Comparison of ENCODE assay signal across 2 cellular contexts in the genomic region with DNA sequence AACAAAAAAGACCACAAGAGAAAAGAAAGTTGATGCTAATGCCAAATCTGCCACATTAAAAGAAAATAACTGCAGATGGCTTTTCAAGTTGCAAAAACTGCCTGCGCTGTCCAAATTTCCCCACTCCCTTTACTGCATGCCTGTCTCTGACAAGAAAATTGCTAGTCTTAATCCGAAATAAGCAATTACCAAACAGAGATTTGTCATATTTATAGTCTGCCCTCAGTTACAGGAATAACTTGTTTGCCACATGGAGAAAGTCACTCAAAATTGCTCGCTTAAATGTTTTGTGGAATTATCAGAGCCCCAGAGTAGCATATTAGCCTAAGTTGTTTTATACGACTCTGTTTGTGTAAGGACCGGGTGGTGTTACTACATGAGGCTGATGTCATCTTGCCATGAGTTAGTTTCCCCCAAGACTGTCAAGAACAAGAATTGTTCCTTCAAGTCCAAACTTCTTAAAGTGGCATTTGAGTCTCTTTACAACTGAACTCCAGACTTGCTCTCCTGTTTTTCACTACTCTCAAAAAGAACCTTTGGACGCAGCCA.
TF ChIP-seq lines count a peak whose summit lies in the region.

No MANE protein-coding gene starts in this region.

TF ChIP-seq in HEK293T, 16 proteins besides CTCF, POLR2A, EP300 and RAD21:
- TF ChIP-seq SUZ12 (IDR thresholded peaks at IDR 0.05) (no peak), L3MBTL2 (conservative IDR thresholded peaks at IDR 0.05) (no peak), LEF1 (IDR thresholded peaks at IDR 0.05; ENCODE audit: borderline replicate concordance) (no peak)
- TF ChIP-seq, protein P1, sequence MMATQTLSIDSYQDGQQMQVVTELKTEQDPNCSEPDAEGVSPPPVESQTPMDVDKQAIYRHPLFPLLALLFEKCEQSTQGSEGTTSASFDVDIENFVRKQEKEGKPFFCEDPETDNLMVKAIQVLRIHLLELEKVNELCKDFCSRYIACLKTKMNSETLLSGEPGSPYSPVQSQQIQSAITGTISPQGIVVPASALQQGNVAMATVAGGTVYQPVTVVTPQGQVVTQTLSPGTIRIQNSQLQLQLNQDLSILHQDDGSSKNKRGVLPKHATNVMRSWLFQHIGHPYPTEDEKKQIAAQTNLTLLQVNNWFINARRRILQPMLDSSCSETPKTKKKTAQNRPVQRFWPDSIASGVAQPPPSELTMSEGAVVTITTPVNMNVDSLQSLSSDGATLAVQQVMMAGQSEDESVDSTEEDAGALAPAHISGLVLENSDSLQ (IDR thresholded peaks at IDR 0.05), result peak; percentile 17; the same call in 1 of the 2 replicates

TF ChIP-seq in H1, 55 proteins besides CTCF, POLR2A, EP300 and RAD21:
- TF ChIP-seq TAF7 (optimal IDR thresholded peaks at IDR 0.05; ENCODE audit: borderline replicate concordance, low read depth, low read length), result no peak
- TF ChIP-seq SP1 (IDR thresholded peaks at IDR 0.05; ENCODE audit: low read depth, low read length), result no peak
- no peak for TF ChIP-seq GTF2F1 (IDR thresholded peaks at IDR 0.05; ENCODE audit: borderline replicate concordance, low read depth, low read length)
- no peak for TF ChIP-seq ASH2L (IDR thresholded peaks at IDR 0.05; ENCODE audit: low read length)
- TF ChIP-seq NANOG (IDR thresholded peaks at IDR 0.05; ENCODE audit: insufficient read depth, low read depth, low read length, poor library complexity, severe bottlenecking), result no peak
- TF ChIP-seq, protein P2, sequence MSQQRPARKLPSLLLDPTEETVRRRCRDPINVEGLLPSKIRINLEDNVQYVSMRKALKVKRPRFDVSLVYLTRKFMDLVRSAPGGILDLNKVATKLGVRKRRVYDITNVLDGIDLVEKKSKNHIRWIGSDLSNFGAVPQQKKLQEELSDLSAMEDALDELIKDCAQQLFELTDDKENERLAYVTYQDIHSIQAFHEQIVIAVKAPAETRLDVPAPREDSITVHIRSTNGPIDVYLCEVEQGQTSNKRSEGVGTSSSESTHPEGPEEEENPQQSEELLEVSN (IDR thresholded peaks at IDR 0.05), result no peak
- no peak for TF ChIP-seq PHF8 (conservative IDR thresholded peaks at IDR 0.05; ENCODE audit: low read depth, low read length)
- no peak for TF ChIP-seq POLR2AphosphoS5 (IDR thresholded peaks at IDR 0.05; ENCODE audit: low read depth, low read length)
- TF ChIP-seq CBX5 (IDR thresholded peaks at IDR 0.05; ENCODE audit: low read depth, low read length), result no peak
- no peak for TF ChIP-seq CHD1 (IDR thresholded peaks at IDR 0.05; ENCODE audit: low read depth, low read length)
- TF ChIP-seq CTBP2 (IDR thresholded peaks at IDR 0.05; ENCODE audit: borderline replicate concordance, insufficient read depth, insufficient read length, low read length), result no peak
- no peak for TF ChIP-seq JUN (IDR thresholded peaks at IDR 0.05; ENCODE audit: low read depth, low read length)
- TF ChIP-seq BACH1 (IDR thresholded peaks at IDR 0.05; ENCODE audit: low read length), result no peak
- TF ChIP-seq SIRT6 (IDR thresholded peaks at IDR 0.05; ENCODE audit: low read length), result no peak
- TF ChIP-seq YY1 (IDR thresholded peaks at IDR 0.05; ENCODE audit: low read depth, low read length), result no peak
- TF ChIP-seq, protein P3, sequence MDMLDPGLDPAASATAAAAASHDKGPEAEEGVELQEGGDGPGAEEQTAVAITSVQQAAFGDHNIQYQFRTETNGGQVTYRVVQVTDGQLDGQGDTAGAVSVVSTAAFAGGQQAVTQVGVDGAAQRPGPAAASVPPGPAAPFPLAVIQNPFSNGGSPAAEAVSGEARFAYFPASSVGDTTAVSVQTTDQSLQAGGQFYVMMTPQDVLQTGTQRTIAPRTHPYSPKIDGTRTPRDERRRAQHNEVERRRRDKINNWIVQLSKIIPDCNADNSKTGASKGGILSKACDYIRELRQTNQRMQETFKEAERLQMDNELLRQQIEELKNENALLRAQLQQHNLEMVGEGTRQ (IDR thresholded peaks at IDR 0.05; ENCODE audit: low read length), result no peak
TF ChIP-seq in H1: peak in this region for 0.
